Comparison of ENCODE assay signal across 8 cellular contexts in genomic region chr11:120952503-120953229, GRCh38.
A peak's percentile ranks its signal among the peaks of the same experiment; 100 is the strongest.
DNase-seq lines count a peak whose midpoint lies in the region; ATAC-seq and TF ChIP-seq lines count a peak whose summit lies in the region.

No MANE protein-coding gene starts in this region.

- intact Hi-C loops in sciatic nerve (cut with DNase I): loop anchor here (5.0 kb wide), 1 partner anchor 440 kb away; the partner anchor contains the start of gene GRIK4

- peak; percentile 72 for ATAC-seq in GM19395 (IDR thresholded peaks at IDR 0.05; ENCODE audit: unreplicated experiment)
- ATAC-seq in T-helper 17 cell: peak; percentile 73
- ATAC-seq in sciatic nerve: peak; percentile 92

- peak overlapping the region; percentile 88 for H3K4me3 Mint-ChIP-seq in T-helper 17 cell

- no peak overlapping the region for H3K27ac Mint-ChIP-seq in T-helper 17 cell

- peaks cover 2% of the 10 kb centered on the region for H3K36me3 Mint-ChIP-seq in T-helper 17 cell (ENCODE audit: low read depth)

- no peaks in the 10 kb centered on the region for H3K9me3 ChIP-seq in T-helper 17 cell (ENCODE audit: control insufficient read depth, low read length, poor library complexity, severe bottlenecking)

- H3K4me3 ChIP-seq in AG09309 (ENCODE audit: control insufficient read depth, low read depth, low read length): no peak overlapping the region
- H3K4me3 ChIP-seq in astrocyte of the cerebellum (ENCODE audit: low read depth, low read length): no peak overlapping the region

- peaks cover 19% of the 10 kb centered on the region for H3K4me1 Mint-ChIP-seq in T-helper 17 cell

- peak; percentile 79 for TF ChIP-seq CTCF in AG09309 (IDR thresholded peaks at IDR 0.05; ENCODE audit: control insufficient read depth, insufficient read depth, low read depth, low read length, missing control alignments)
- peak; percentile 88 for TF ChIP-seq CTCF in astrocyte of the cerebellum (IDR thresholded peaks at IDR 0.05; ENCODE audit: low read depth, low read length, missing control alignments)

- DNase-seq in AG09309 (ENCODE audit: low read depth) (peak; percentile 10), NCI-H146 treated with DMSO at 0.1 percent for 48 hours (lab: John Stamatoyannopoulos, UW; ENCODE audit: unreplicated experiment) (peak; percentile 76), T-helper 17 cell (peak in 2 of 3 donors; percentile 15 to 47), astrocyte of the cerebellum (ENCODE audit: low read depth) (peak; percentile 51), hepatic stellate cell (ENCODE audit: low spot score) (peak; percentile 72), sciatic nerve (ENCODE audit: low spot score) (peak; percentile 84), NCI-H1048 (lab: John Stamatoyannopoulos, UW) (no peak)

- in situ Hi-C loops in astrocyte of the cerebellum (cut with HindIII; ENCODE audit: low sequenced_read_pairs): no loop called here

- H3K27me3 Mint-ChIP-seq in T-helper 17 cell: peaks cover 39% of the 10 kb centered on the region
